34 cellular contexts compared by ENCODE assay signal in the genomic region with DNA sequence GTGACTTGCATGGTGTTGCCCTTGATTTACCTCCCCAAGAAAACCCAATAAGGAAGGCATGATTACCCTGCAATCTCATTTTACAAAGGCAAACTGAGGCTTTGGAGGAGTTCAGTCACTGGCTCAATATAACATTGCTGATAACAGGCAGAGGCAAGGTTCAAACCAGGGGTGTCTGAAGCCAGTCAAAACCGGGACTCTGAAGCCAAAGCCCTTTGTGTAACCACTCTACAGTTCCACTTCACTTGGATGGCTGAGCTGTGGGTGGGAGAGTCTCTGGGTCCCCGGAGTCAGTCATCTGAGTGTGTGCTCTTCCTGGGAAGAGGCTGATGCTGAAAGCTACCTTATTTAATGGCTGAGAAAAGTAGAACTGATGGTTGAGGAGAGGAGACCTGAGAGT.
"Had no signal": no experiment of that assay in that cellular context is flagged by ENCODE, and none has a peak within 500 bp of the region (broad histone marks: within the 10 kb centered on the region; RNA-seq: fewer than 3 reads in every experiment).

No MANE protein-coding gene starts in this region.

- H3K27me3 Mint-ChIP-seq: activated CD4-positive, alpha-beta memory T cell treated with anti-CD3 and anti-CD28 coated beads, Interleukin-2, amount 10 ng/mL, durations not matched to agents 7 days and 5 days; activated T-cell treated with anti-CD3 and anti-CD28 coated beads, Interleukin-2, amount 50 U/mL, for 24 hours; effector memory CD8-positive, alpha-beta T cell; progenitor cell of endocrine pancreas had no signal

- H3K27ac ChIP-seq: brain microvascular endothelial cell, heart left ventricle, ovary, sigmoid colon, WERI-Rb-1 had no signal

- H3K4me3 Mint-ChIP-seq: activated CD4-positive, alpha-beta memory T cell treated with anti-CD3 and anti-CD28 coated beads, Interleukin-2, amount 10 ng/mL, durations not matched to agents 7 days and 5 days; activated T-cell treated with anti-CD3 and anti-CD28 coated beads, Interleukin-2, amount 50 U/mL, for 24 hours; effector memory CD8-positive, alpha-beta T cell; immature natural killer cell; nephron; T-helper 2 cell treated with Interferon-gamma antibody and Interleukin-4, amounts not matched to agents 5 μg/mL and 100 μg/mL, for 36 hours had no signal

- ATAC-seq: activated CD4-positive, CD25-positive, alpha-beta regulatory T cell treated with anti-CD3 and anti-CD28 coated beads, Interleukin-2, amount 50 U/mL, for 24 hours; effector memory CD8-positive, alpha-beta T cell; heart left ventricle; left colon had no signal

- FAIRE-seq: astrocyte, kidney, urothelium cell line had no signal

- H3K27ac Mint-ChIP-seq: activated CD4-positive, alpha-beta memory T cell treated with anti-CD3 and anti-CD28 coated beads, Interleukin-2, amount 10 ng/mL, durations not matched to agents 7 days and 5 days; activated T-cell treated with anti-CD3 and anti-CD28 coated beads, Interleukin-2, amount 50 U/mL, for 24 hours; effector memory CD8-positive, alpha-beta T cell; nephron; progenitor cell of endocrine pancreas; T-helper 2 cell treated with Interferon-gamma antibody and Interleukin-4, amounts not matched to agents 5 μg/mL and 100 μg/mL, for 36 hours had no signal

- DNase-seq: activated CD4-positive, alpha-beta memory T cell treated with anti-CD3 and anti-CD28 coated beads, Interleukin-2, amount 10 ng/mL, durations not matched to agents 7 days and 5 days; activated CD4-positive, alpha-beta T cell treated with anti-CD3 and anti-CD28 coated beads for 48 hours; activated CD8-positive, alpha-beta memory T cell treated with anti-CD3 and anti-CD28 coated beads, Interleukin-2, amount 50 U/mL, for 48 hours; activated gamma-delta T cell treated with Interleukin-2 at 50 U/mL for 16 hours; activated naive CD4-positive, alpha-beta T cell treated with anti-CD3 and anti-CD28 coated beads, Interleukin-2, amount 50 U/mL, for 16 hours; activated T-cell treated with anti-CD3 and anti-CD28 coated beads, Interleukin-2, amount 50 U/mL, for 24 hours; amniotic stem cell; brain microvascular endothelial cell; caudate nucleus; cortex of kidney; effector memory CD8-positive, alpha-beta T cell; erythroblast; foreskin fibroblast; heart left ventricle; hypothalamus; immature natural killer cell; kidney; left colon; mesendoderm; ovary; sigmoid colon; stimulated activated CD4-positive, alpha-beta T cell treated with anti-CD3 and anti-CD28 coated beads, Interleukin-15, amount 100 ng/mL, for 24 hours; stimulated activated CD4-positive, alpha-beta T cell treated with anti-CD3 and anti-CD28 coated beads, Interleukin-2, amount 100 ng/mL, for 24 hours; stimulated activated naive CD4-positive, alpha-beta T cell; WERI-Rb-1 had no signal

- H3K36me3 ChIP-seq: brain microvascular endothelial cell, heart left ventricle, ovary, sigmoid colon, tibial nerve, WERI-Rb-1 had no signal

- H3K4me1 Mint-ChIP-seq: nephron had no signal

- H3K27me3 ChIP-seq: brain microvascular endothelial cell, heart left ventricle, ovary, sigmoid colon, tibial nerve had no signal

- H3K9me3 Mint-ChIP-seq: effector memory CD8-positive, alpha-beta T cell; nephron had no signal

- H3K4me2 ChIP-seq: smooth muscle cell had no signal

- H3K4me3 ChIP-seq: heart left ventricle, lung, ovary, sigmoid colon, smooth muscle cell, tibial nerve had no signal

- H3K9me3 ChIP-seq: heart left ventricle, ovary had no signal
